ENCODE assay signal across 19 cellular contexts in genomic region chr14:35492569-35493014, GRCh38. TPM values are rescaled to one million over a fixed set of nuclear protein-coding genes. Genes with fewer than 3 reads are reported as not detected.
DNase-seq lines count a peak whose midpoint lies in the region; ATAC-seq and TF ChIP-seq lines count a peak whose summit lies in the region.
"Had no signal": no experiment of that assay in that cellular context is flagged by ENCODE, and none has a peak within 500 bp of the region (broad histone marks: within the 10 kb centered on the region; RNA-seq: fewer than 3 reads in every experiment).

No MANE protein-coding gene starts in this region.

- TF ChIP-seq POLR2A in lower leg skin (IDR thresholded peaks at IDR 0.05) = no peak

- DNase-seq in COLO829 (ENCODE audit: low spot score) (peak; percentile 84), RPMI7951 (ENCODE audit: low read depth) (peak; percentile 1), foreskin melanocyte (peak; percentile 87), NCI-H226 (no peak), lower leg skin (ENCODE audit: low spot score in 2 of 2) (no peak)
- DNase-seq: 8988T; ACHN; BE2C; C1 segment of cervical spinal cord; Caco-2; Calu3; CD4-positive, alpha-beta memory T cell; CD4-positive, CD25-positive, alpha-beta regulatory T cell; CD8-positive, alpha-beta memory T cell; DMS79 treated with DMSO at 0.1 percent for 48 hours; GF-D8 had no signal

- intact Hi-C loops in lower leg skin (cut with DNase I; ENCODE audit: low total_unique reads) = no loop called here

- no peak for TF ChIP-seq CTCF in lower leg skin (IDR thresholded peaks at IDR 0.05)

- no peak for ATAC-seq in GM18868 (IDR thresholded peaks at IDR 0.05; ENCODE audit: unreplicated experiment)

- H3K4me3 ChIP-seq in lower leg skin (ENCODE audit: low read depth, poor library complexity, severe bottlenecking) = no peak overlapping the region
- H3K4me3 ChIP-seq: BLaER1 had no signal

RNA-seq across cellular contexts. Expression of gene INSM2, which starts 41.4 kb away (rescaled TPM):
- not detected in 2 replicates for total RNA-seq in RPMI7951 (2014; rRNA removed; shearing (Covaris generic))
- not detected for total RNA-seq in lower leg skin
- total RNA-seq: A673; Caco-2; Calu3; CD4-positive, alpha-beta memory T cell; CD4-positive, CD25-positive, alpha-beta regulatory T cell had no signal

Comparison
In these comparisons a context has a peak if more than half of its experiments do, and no peak if none do; other contexts are left out.
1. DNase-seq: peak in COLO829 (single experiment), RPMI7951 (single experiment) and foreskin melanocyte (single experiment); none in NCI-H226 (single experiment) and lower leg skin (0 of 2).